17 cellular contexts compared by ENCODE assay signal in the genomic region with DNA sequence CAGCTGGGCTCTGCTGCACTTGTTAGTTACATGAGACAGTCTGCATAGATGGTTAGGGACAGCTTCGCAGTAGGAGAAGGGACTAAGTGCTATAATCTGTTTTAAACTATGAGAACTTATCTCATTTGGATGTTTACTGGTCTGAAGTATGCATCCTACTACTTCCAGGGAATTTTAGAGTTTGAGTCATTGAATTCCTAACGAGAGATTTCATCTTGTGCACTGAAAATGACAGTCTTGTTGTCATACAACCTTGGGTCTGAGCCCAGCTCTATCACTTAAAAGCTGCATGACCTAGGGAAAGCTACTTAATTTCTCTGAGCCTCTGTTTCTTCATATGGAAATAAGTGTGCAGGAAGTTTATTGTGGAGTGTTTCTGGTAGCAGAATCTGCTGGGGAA.
DNase-seq lines count a peak whose midpoint lies in the region; ATAC-seq, FAIRE-seq and TF ChIP-seq lines count a peak whose summit lies in the region.
"Had no signal": no experiment of that assay in that cellular context is flagged by ENCODE, and none has a peak within 500 bp of the region (broad histone marks: within the 10 kb centered on the region; RNA-seq: fewer than 3 reads in every experiment).

No MANE protein-coding gene starts in this region.

- ATAC-seq in Right ventricle myocardium superior (ENCODE audit: poor library complexity): peak; percentile 16
- no peak for ATAC-seq in GM18873 (IDR thresholded peaks at IDR 0.05; ENCODE audit: low FRiP score, unreplicated experiment)
- ATAC-seq: activated naive CD4-positive, alpha-beta T cell treated with anti-CD3 and anti-CD28 coated beads, Interleukin-2, amount 50 U/mL, for 72 hours had no signal

- H3K9ac ChIP-seq in skeletal muscle satellite cell (ENCODE audit: low read depth, low read length): no peak overlapping the region
- H3K9ac ChIP-seq in MM.1S (ENCODE audit: low read length): no peak overlapping the region

- TF ChIP-seq CTCF in right atrium auricular region (IDR thresholded peaks at IDR 0.05) (no peak), fibroblast of pulmonary artery (IDR thresholded peaks at IDR 0.05; ENCODE audit: low read length, missing control alignments) (no peak), MM.1S (IDR thresholded peaks at IDR 0.05; ENCODE audit: low read length) (no peak)

- DNase-seq in Right ventricle myocardium superior (no peak), right atrium auricular region (ENCODE audit: low spot score) (no peak), RCC 7860 (ENCODE audit: low spot score) (peak; percentile 51), fibroblast of pulmonary artery (ENCODE audit: low read depth) (peak; percentile 33), MM.1S (no peak), hippocampal formation (lab: John Stamatoyannopoulos, UW) (no peak)
- DNase-seq: activated CD4-positive, alpha-beta T cell treated with anti-CD3 and anti-CD28 coated beads for 48 hours; Calu3; naive B cell; NCI-H1417; SJCRH30; T1000 had no signal

- no peaks in the 10 kb centered on the region for H3K4me1 ChIP-seq in right atrium auricular region
- H3K4me1 ChIP-seq in skeletal muscle satellite cell (ENCODE audit: control insufficient read depth, insufficient read depth, low read length): peaks cover 5% of the 10 kb centered on the region
- H3K4me1 ChIP-seq in MM.1S (ENCODE audit: low read length): no peaks in the 10 kb centered on the region
- H3K4me1 ChIP-seq: SJCRH30 had no signal

- H3K79me2 ChIP-seq in MM.1S (ENCODE audit: low read length): no peaks in the 10 kb centered on the region
- H3K79me2 ChIP-seq: hepatocyte had no signal

- no peak for FAIRE-seq in RCC 7860 (lab: Jason Lieb, UNC)
- FAIRE-seq: A204.1 had no signal

- H3K9me3 ChIP-seq in right atrium auricular region: no peaks in the 10 kb centered on the region
- no peaks in the 10 kb centered on the region for H3K9me3 ChIP-seq in skeletal muscle satellite cell (replicated peaks; ENCODE audit: low read length)
- H3K9me3 ChIP-seq in MM.1S (replicated peaks; ENCODE audit: insufficient read depth, low read length): no peaks in the 10 kb centered on the region
- H3K9me3 ChIP-seq: SJCRH30 had no signal

- H3K27ac ChIP-seq in right atrium auricular region: peak overlapping the region in 1 of 2 donors; percentile 35
- H3K27ac ChIP-seq in MM.1S (ENCODE audit: low read length): no peak overlapping the region
- H3K27ac ChIP-seq: hepatocyte, SJCRH30 had no signal

- H2AFZ ChIP-seq in MM.1S (ENCODE audit: low read length): no peak overlapping the region
- H2AFZ ChIP-seq: hepatocyte had no signal

- intact Hi-C loops in Right ventricle myocardium superior (cut with DNase I): no loop called here

- H3F3A ChIP-seq in MM.1S (ENCODE audit: insufficient read depth, low read length): no peaks in the 10 kb centered on the region

- H3K4me2 ChIP-seq in skeletal muscle satellite cell (ENCODE audit: low read length): peak overlapping the region; percentile 15
- H3K4me2 ChIP-seq in MM.1S (ENCODE audit: low read depth, low read length): no peak overlapping the region
- H3K4me2 ChIP-seq: hepatocyte had no signal

- no peak overlapping the region for H3K4me3 ChIP-seq in right atrium auricular region
- H3K4me3 ChIP-seq in fibroblast of pulmonary artery (replicated peaks; ENCODE audit: low read depth, low read length): no peak overlapping the region
- H3K4me3 ChIP-seq in skeletal muscle satellite cell (ENCODE audit: low read length): no peak overlapping the region
- H3K4me3 ChIP-seq in MM.1S (ENCODE audit: low read length): no peak overlapping the region
- H3K4me3 ChIP-seq: hepatocyte, SJCRH30 had no signal

- H3K36me3 ChIP-seq in right atrium auricular region (no peaks in the 10 kb centered on the region), skeletal muscle satellite cell (ENCODE audit: insufficient read depth, low read length) (no peaks in the 10 kb centered on the region), MM.1S (replicated peaks; ENCODE audit: insufficient read depth, low read length) (no peaks in the 10 kb centered on the region)
- H3K36me3 ChIP-seq: SJCRH30 had no signal

- H3K27me3 ChIP-seq in right atrium auricular region (no peaks in the 10 kb centered on the region), skeletal muscle satellite cell (ENCODE audit: control insufficient read depth, insufficient read depth, low read length) (peaks cover 25% of the 10 kb centered on the region), MM.1S (replicated peaks; ENCODE audit: insufficient read depth, low read length) (no peaks in the 10 kb centered on the region)
- H3K27me3 ChIP-seq: hepatocyte, SJCRH30 had no signal

- no peaks in the 10 kb centered on the region for H3K9me2 ChIP-seq in MM.1S (replicated peaks; ENCODE audit: insufficient read depth, low read length)

- no peaks in the 10 kb centered on the region for H4K20me1 ChIP-seq in MM.1S (ENCODE audit: insufficient read depth, low read length)

Comparison
In these comparisons a context has a peak if more than half of its experiments do, and no peak if none do; other contexts are left out.
1. DNase-seq: peak in RCC 7860 (single experiment) and fibroblast of pulmonary artery (single experiment); none in Right ventricle myocardium superior (single experiment), right atrium auricular region (single experiment), MM.1S (single experiment) and hippocampal formation (0 of 2).